Comparison of ENCODE assay signal across 19 cellular contexts in the genomic region with DNA sequence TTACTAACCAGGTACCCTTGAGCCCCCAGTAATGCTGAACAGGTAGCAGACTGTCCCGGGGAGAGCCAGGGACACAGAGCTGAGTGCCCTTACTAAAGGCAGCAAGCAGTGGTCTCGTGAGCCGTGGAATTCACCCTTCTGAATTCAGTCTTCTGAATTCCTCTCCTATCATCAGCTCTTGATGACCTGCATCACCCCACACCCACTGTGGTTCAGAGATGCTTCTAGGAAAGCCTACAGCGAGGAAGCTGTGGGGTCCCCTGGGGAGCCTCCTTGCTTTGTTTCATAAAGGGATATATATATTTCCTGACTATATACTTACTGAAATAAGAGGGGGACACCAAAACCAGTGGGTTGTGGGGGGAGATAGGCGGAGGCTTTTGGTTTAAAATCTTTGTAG. TPM values are rescaled to one million over a fixed set of nuclear protein-coding genes. Genes with fewer than 3 reads are reported as not detected.
DNase-seq lines count a peak whose midpoint lies in the region; ATAC-seq and TF ChIP-seq lines count a peak whose summit lies in the region.
"Had no signal": no experiment of that assay in that cellular context is flagged by ENCODE, and none has a peak within 500 bp of the region (broad histone marks: within the 10 kb centered on the region; RNA-seq: fewer than 3 reads in every experiment).

No MANE protein-coding gene starts in this region.

- no peak overlapping the region for H3K4me3 Mint-ChIP-seq in osteocyte (ENCODE audit: unreplicated experiment)
- H3K4me3 Mint-ChIP-seq in stimulated activated naive B cell treated with anti-CD40 and anti-IgM and Interleukin-4, amounts not matched to agents 10 μg/mL and 1 μg/mL and 100 μg/mL, for 72 hours = no peak overlapping the region
- H3K4me3 Mint-ChIP-seq in activated CD8-positive, alpha-beta T cell treated with anti-CD3 and anti-CD28 coated beads, Interleukin-2, amount 10 ng/mL, durations not matched to agents 7 days and 5 days = no peak overlapping the region
- H3K4me3 Mint-ChIP-seq: CD14-positive monocyte; CD4-positive, alpha-beta memory T cell; HFFc6 had no signal

- DNase-seq in H7 (peak; percentile 8), ecto neural progenitor cell (ENCODE audit: low spot score) (peak; percentile 20), osteocyte (ENCODE audit: extremely low spot score, unreplicated experiment) (peak; percentile 66), GM19238 (ENCODE audit: insufficient read length, low spot score) (no peak), sciatic nerve (ENCODE audit: low spot score) (no peak)
- DNase-seq in stimulated activated naive B cell treated with anti-CD40 and anti-IgM and Interleukin-4, amounts not matched to agents 10 μg/mL and 1 μg/mL and 100 μg/mL, for 72 hours = no peak
- DNase-seq in activated CD8-positive, alpha-beta T cell treated with anti-CD3 and anti-CD28 coated beads, Interleukin-2, amount 10 ng/mL, durations not matched to agents 7 days and 5 days = no peak
- DNase-seq: ACHN; BE2C; CD4-positive, alpha-beta memory T cell; DMS153; DMS79; GF-D8; GM23248; HCEC 1CT; HFFc6 had no signal

- no peak for ATAC-seq in stimulated activated naive B cell treated with anti-CD40 and anti-IgM and Interleukin-4, amounts not matched to agents 10 μg/mL and 1 μg/mL and 100 μg/mL, for 72 hours (replicated peaks)
- ATAC-seq in activated CD8-positive, alpha-beta T cell treated with anti-CD3 and anti-CD28 coated beads, Interleukin-2, amount 10 ng/mL, durations not matched to agents 7 days and 5 days = no peak
- ATAC-seq in sciatic nerve = no peak

- CTCF ChIA-PET in activated CD8-positive, alpha-beta T cell treated with anti-CD3 and anti-CD28 coated beads, Interleukin-2, amount 10 ng/mL, durations not matched to agents 7 days and 5 days (lab: Charles Lee) = no interaction called here

- intact Hi-C loops in sciatic nerve (cut with DNase I) = no loop called here

- TF ChIP-seq CTCF in osteocyte (IDR thresholded peaks at IDR 0.05) = no peak

- no peaks in the 10 kb centered on the region for H3K27me3 Mint-ChIP-seq in osteocyte (ENCODE audit: unreplicated experiment)
- no peaks in the 10 kb centered on the region for H3K27me3 Mint-ChIP-seq in stimulated activated naive B cell treated with anti-CD40 and anti-IgM and Interleukin-4, amounts not matched to agents 10 μg/mL and 1 μg/mL and 100 μg/mL, for 72 hours
- no peaks in the 10 kb centered on the region for H3K27me3 Mint-ChIP-seq in activated CD8-positive, alpha-beta T cell treated with anti-CD3 and anti-CD28 coated beads, Interleukin-2, amount 10 ng/mL, durations not matched to agents 7 days and 5 days (ENCODE audit: low read depth)

- no peaks in the 10 kb centered on the region for H3K4me1 Mint-ChIP-seq in osteocyte (ENCODE audit: unreplicated experiment)
- H3K4me1 Mint-ChIP-seq in stimulated activated naive B cell treated with anti-CD40 and anti-IgM and Interleukin-4, amounts not matched to agents 10 μg/mL and 1 μg/mL and 100 μg/mL, for 72 hours = no peaks in the 10 kb centered on the region
- no peaks in the 10 kb centered on the region for H3K4me1 Mint-ChIP-seq in activated CD8-positive, alpha-beta T cell treated with anti-CD3 and anti-CD28 coated beads, Interleukin-2, amount 10 ng/mL, durations not matched to agents 7 days and 5 days (ENCODE audit: low read depth)
- H3K4me1 Mint-ChIP-seq: CD14-positive monocyte had no signal

- no peaks in the 10 kb centered on the region for H3K9me3 Mint-ChIP-seq in osteocyte (ENCODE audit: unreplicated experiment)
- H3K9me3 Mint-ChIP-seq in stimulated activated naive B cell treated with anti-CD40 and anti-IgM and Interleukin-4, amounts not matched to agents 10 μg/mL and 1 μg/mL and 100 μg/mL, for 72 hours = peaks cover 6 to 10% of the 10 kb centered on the region in 2 donors
- no peaks in the 10 kb centered on the region for H3K9me3 Mint-ChIP-seq in activated CD8-positive, alpha-beta T cell treated with anti-CD3 and anti-CD28 coated beads, Interleukin-2, amount 10 ng/mL, durations not matched to agents 7 days and 5 days (ENCODE audit: insufficient read depth)

- no peaks in the 10 kb centered on the region for H3K36me3 ChIP-seq in H7 (replicated peaks; ENCODE audit: control insufficient read depth, insufficient read depth, low read length)
- H3K36me3 ChIP-seq: BE2C had no signal

- H3K27me3 ChIP-seq in H7 (ENCODE audit: control insufficient read depth, insufficient read depth, low read length) = no peaks in the 10 kb centered on the region

- H3K27ac Mint-ChIP-seq in osteocyte (ENCODE audit: unreplicated experiment) = no peak overlapping the region
- no peak overlapping the region for H3K27ac Mint-ChIP-seq in stimulated activated naive B cell treated with anti-CD40 and anti-IgM and Interleukin-4, amounts not matched to agents 10 μg/mL and 1 μg/mL and 100 μg/mL, for 72 hours
- H3K27ac Mint-ChIP-seq in activated CD8-positive, alpha-beta T cell treated with anti-CD3 and anti-CD28 coated beads, Interleukin-2, amount 10 ng/mL, durations not matched to agents 7 days and 5 days = no peak overlapping the region
- H3K27ac Mint-ChIP-seq: CD14-positive monocyte; CD4-positive, alpha-beta memory T cell; HFFc6 had no signal

- POLR2A ChIA-PET in activated CD8-positive, alpha-beta T cell treated with anti-CD3 and anti-CD28 coated beads, Interleukin-2, amount 10 ng/mL, durations not matched to agents 7 days and 5 days (lab: Charles Lee) = no interaction called here

- H3K4me3 ChIP-seq in H7 (ENCODE audit: insufficient read depth, low read depth, low read length) = no peak overlapping the region
- H3K4me3 ChIP-seq: GM23248 had no signal

- no peaks in the 10 kb centered on the region for H3K36me3 Mint-ChIP-seq in osteocyte (ENCODE audit: unreplicated experiment)
- no peaks in the 10 kb centered on the region for H3K36me3 Mint-ChIP-seq in stimulated activated naive B cell treated with anti-CD40 and anti-IgM and Interleukin-4, amounts not matched to agents 10 μg/mL and 1 μg/mL and 100 μg/mL, for 72 hours
- no peaks in the 10 kb centered on the region for H3K36me3 Mint-ChIP-seq in activated CD8-positive, alpha-beta T cell treated with anti-CD3 and anti-CD28 coated beads, Interleukin-2, amount 10 ng/mL, durations not matched to agents 7 days and 5 days (ENCODE audit: low read depth)
- H3K36me3 Mint-ChIP-seq: CD14-positive monocyte; CD4-positive, alpha-beta memory T cell had no signal

RNA-seq across cellular contexts. Expression of gene SPATA19, which starts 2.6 kb away (rescaled TPM):
- not detected in 2 replicates for total RNA-seq in H7 (2014; rRNA removed; shearing (Covaris generic))
- total RNA-seq in osteocyte = not detected in 2 replicates
- total RNA-seq in activated CD8-positive, alpha-beta T cell treated with anti-CD3 and anti-CD28 coated beads, Interleukin-2, amount 10 ng/mL, durations not matched to agents 7 days and 5 days = not detected
- not detected for total RNA-seq in sciatic nerve
- total RNA-seq: CD4-positive, alpha-beta memory T cell; GM23248; H4; HFFc6; HT1080 had no signal

Comparison
In these comparisons a context has a peak if more than half of its experiments do, and no peak if none do; other contexts are left out.
1. DNase-seq: peak in H7 (single experiment), ecto neural progenitor cell (single experiment) and osteocyte (single experiment); none in stimulated activated naive B cell treated with anti-CD40 and anti-IgM and Interleukin-4, amounts not matched to agents 10 μg/mL and 1 μg/mL and 100 μg/mL, for 72 hours (single experiment), GM19238 (single experiment), activated CD8-positive, alpha-beta T cell treated with anti-CD3 and anti-CD28 coated beads, Interleukin-2, amount 10 ng/mL, durations not matched to agents 7 days and 5 days (single experiment) and sciatic nerve (single experiment).